In genomic region chr16:83807710-83808572, GRCh38 we compare ENCODE assay signal across 9 cellular contexts. TPM values are rescaled to one million over a fixed set of nuclear protein-coding genes. Genes with fewer than 3 reads are reported as not detected.
A peak's percentile ranks its signal among the peaks of the same experiment; 100 is the strongest.
DNase-seq lines count a peak whose midpoint lies in the region; ATAC-seq, FAIRE-seq and TF ChIP-seq lines count a peak whose summit lies in the region.
"Had no signal": no experiment of that assay in that cellular context is flagged by ENCODE, and none has a peak within 500 bp of the region (broad histone marks: within the 10 kb centered on the region; RNA-seq: fewer than 3 reads in every experiment).

HSBP1 (plus strand) TSS chr16:83807978; CDS start chr16:83808077, 99 bp downstream.

- H3K4me3 Mint-ChIP-seq in WTC11 = peak within 1 kb of the TSS; percentile 95
- peak within 1 kb of the TSS; percentile 93 to 98 (median 97) for H3K4me3 Mint-ChIP-seq in immature natural killer cell

- no peak for TF ChIP-seq CTCF in WTC11 (IDR thresholded peaks at IDR 0.05)
- no peak for TF ChIP-seq CTCF in bronchial epithelial cell (IDR thresholded peaks at IDR 0.05; ENCODE audit: insufficient read depth, low read length, severe bottlenecking)

- H3K27me3 ChIP-seq in bronchial epithelial cell (ENCODE audit: control insufficient read depth, insufficient read depth, low read length) = no peaks in the 10 kb centered on the region

- peaks cover 2% of the 10 kb centered on the region for H3K36me3 ChIP-seq in bronchial epithelial cell (ENCODE audit: control insufficient read depth, insufficient read depth, low read length)

- H3K4me3 ChIP-seq in bronchial epithelial cell (ENCODE audit: low read depth, low read length) = peak within 1 kb of the TSS; percentile 76

- peak within 1 kb of the TSS; percentile 93 for H3K27ac Mint-ChIP-seq in WTC11
- H3K27ac Mint-ChIP-seq in immature natural killer cell = peak within 1 kb of the TSS; percentile 87 to 94 (median 90)

- ATAC-seq in GM18907 (IDR thresholded peaks at IDR 0.05; ENCODE audit: unreplicated experiment) (peak; percentile 97), HG03139 (IDR thresholded peaks at IDR 0.05; ENCODE audit: unreplicated experiment) (peak; percentile 93), WTC11 (peak; percentile 97)

- H3K27me3 Mint-ChIP-seq in WTC11 (ENCODE audit: low read depth) (0 out of 2 replicates have a peak, but pooled peaks cover 2% of the 10 kb centered on the region), immature natural killer cell (ENCODE audit: low read depth in 3 of 3) (peaks cover 3 to 5% (median 3%) of the 10 kb centered on the region in 3 donors)

- H3K36me3 Mint-ChIP-seq in WTC11 = peaks cover 41% of the 10 kb centered on the region
- H3K36me3 Mint-ChIP-seq in immature natural killer cell = peaks cover 0 to 23% (median 11%) of the 10 kb centered on the region in 3 donors

- POLR2A ChIA-PET in WTC11 (lab: Charles Lee) = no interaction called here

- H3K9me3 Mint-ChIP-seq in WTC11 (no peaks in the 10 kb centered on the region), immature natural killer cell (no peaks in the 10 kb centered on the region)

- DNase-seq in AG08396 (ENCODE audit: low spot score) (peak; percentile 97), NCI-H345 (lab: John Stamatoyannopoulos, UW) (peak; percentile 86), WTC11 (ENCODE audit: low spot score) (peak; percentile 97), bronchial epithelial cell (ENCODE audit: low read depth) (peak; percentile 75), immature natural killer cell (peak; percentile 88 to 91 (median 90)), smooth muscle cell of the brain vasculature (ENCODE audit: low read depth, low spot score) (peak; percentile 71)

- no peak for FAIRE-seq in bronchial epithelial cell (lab: Jason Lieb, UNC)
- FAIRE-seq: colon had no signal

- H3K4me1 Mint-ChIP-seq in WTC11 (peaks cover 34% of the 10 kb centered on the region), immature natural killer cell (peaks cover 32 to 56% of the 10 kb centered on the region in 2 donors)

- CTCF ChIA-PET in WTC11 (lab: Charles Lee) = interaction anchor here (1.0 kb wide), 1 partner anchor 19 kb away, joined by 3 read pairs; no protein-coding TSS in a partner anchor

TF ChIP-seq in WTC11, 78 proteins besides CTCF, POLR2A, EP300 and RAD21 (continues in another document):
- TF ChIP-seq FOXP4 (CRISPR knock-in tag; IDR thresholded peaks at IDR 0.05) (peak; percentile 24; the same call in 1 of the 2 replicates), GABPB1 (CRISPR knock-in tag; IDR thresholded peaks at IDR 0.05) (peak; percentile 60; the same call in 1 of the 2 replicates), RELA (CRISPR knock-in tag; IDR thresholded peaks at IDR 0.05; ENCODE audit: borderline replicate concordance) (peak; percentile 68; the same call in 1 of the 2 replicates), ZNF219 (CRISPR knock-in tag; IDR thresholded peaks at IDR 0.05; ENCODE audit: borderline replicate concordance) (0 out of 2 replicates have a peak, but pooled peaks have one; percentile 40), GRHL2 (CRISPR knock-in tag; IDR thresholded peaks at IDR 0.05; ENCODE audit: insufficient replicate concordance, severe bottlenecking) (no peak), ERG (CRISPR knock-in tag; IDR thresholded peaks at IDR 0.05) (no peak), FOXP1 (CRISPR knock-in tag; IDR thresholded peaks at IDR 0.05; ENCODE audit: borderline replicate concordance) (0 out of 2 replicates have a peak, but pooled peaks have one; percentile 50), PRRX2 (CRISPR knock-in tag; IDR thresholded peaks at IDR 0.05) (no peak), ZBTB43 (CRISPR knock-in tag; IDR thresholded peaks at IDR 0.05) (0 out of 2 replicates have a peak, but pooled peaks have one; percentile 45), HMGXB4 (CRISPR knock-in tag; IDR thresholded peaks at IDR 0.05) (peak; percentile 46; the same call in 1 of the 2 replicates)
- TF ChIP-seq, protein P1, sequence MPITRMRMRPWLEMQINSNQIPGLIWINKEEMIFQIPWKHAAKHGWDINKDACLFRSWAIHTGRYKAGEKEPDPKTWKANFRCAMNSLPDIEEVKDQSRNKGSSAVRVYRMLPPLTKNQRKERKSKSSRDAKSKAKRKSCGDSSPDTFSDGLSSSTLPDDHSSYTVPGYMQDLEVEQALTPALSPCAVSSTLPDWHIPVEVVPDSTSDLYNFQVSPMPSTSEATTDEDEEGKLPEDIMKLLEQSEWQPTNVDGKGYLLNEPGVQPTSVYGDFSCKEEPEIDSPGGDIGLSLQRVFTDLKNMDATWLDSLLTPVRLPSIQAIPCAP (CRISPR knock-in tag; IDR thresholded peaks at IDR 0.05) = peak; percentile 20; the same call in 1 of the 2 replicates
- TF ChIP-seq, protein P2, sequence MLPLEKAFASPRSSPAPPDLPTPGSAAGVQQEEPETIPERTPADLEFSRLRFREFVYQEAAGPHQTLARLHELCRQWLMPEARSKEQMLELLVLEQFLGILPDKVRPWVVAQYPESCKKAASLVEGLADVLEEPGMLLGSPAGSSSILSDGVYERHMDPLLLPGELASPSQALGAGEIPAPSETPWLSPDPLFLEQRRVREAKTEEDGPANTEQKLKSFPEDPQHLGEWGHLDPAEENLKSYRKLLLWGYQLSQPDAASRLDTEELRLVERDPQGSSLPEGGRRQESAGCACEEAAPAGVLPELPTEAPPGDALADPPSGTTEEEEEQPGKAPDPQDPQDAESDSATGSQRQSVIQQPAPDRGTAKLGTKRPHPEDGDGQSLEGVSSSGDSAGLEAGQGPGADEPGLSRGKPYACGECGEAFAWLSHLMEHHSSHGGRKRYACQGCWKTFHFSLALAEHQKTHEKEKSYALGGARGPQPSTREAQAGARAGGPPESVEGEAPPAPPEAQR (CRISPR knock-in tag; IDR thresholded peaks at IDR 0.05) = no peak
- TF ChIP-seq, protein P3, sequence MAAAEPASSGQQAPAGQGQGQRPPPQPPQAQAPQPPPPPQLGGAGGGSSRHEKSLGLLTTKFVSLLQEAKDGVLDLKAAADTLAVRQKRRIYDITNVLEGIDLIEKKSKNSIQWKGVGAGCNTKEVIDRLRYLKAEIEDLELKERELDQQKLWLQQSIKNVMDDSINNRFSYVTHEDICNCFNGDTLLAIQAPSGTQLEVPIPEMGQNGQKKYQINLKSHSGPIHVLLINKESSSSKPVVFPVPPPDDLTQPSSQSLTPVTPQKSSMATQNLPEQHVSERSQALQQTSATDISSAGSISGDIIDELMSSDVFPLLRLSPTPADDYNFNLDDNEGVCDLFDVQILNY (CRISPR knock-in tag; IDR thresholded peaks at IDR 0.05) = peak; percentile 58; the same call in 1 of the 2 replicates

RNA-seq across cellular contexts. Expression of gene HSBP1, which starts in this region (rescaled TPM):
- 197 to 237 TPM (median 229 TPM) in 3 replicates for total RNA-seq in WTC11 (2021)
- total RNA-seq in bronchial epithelial cell = 20.0 and 152 TPM in 2 replicates
- 10 to 100 TPM; 32.2 to 43.2 (median 35.6) TPM for polyA plus RNA-seq in immature natural killer cell

Comparison
In these comparisons a context has a peak if more than half of its experiments do, and no peak if none do; other contexts are left out.
1. Peak in every context shown above with its lines: DNase-seq, ATAC-seq and H3K4me3 ChIP-seq.